ENCODE assay signal across 8 cellular contexts in the genomic region with DNA sequence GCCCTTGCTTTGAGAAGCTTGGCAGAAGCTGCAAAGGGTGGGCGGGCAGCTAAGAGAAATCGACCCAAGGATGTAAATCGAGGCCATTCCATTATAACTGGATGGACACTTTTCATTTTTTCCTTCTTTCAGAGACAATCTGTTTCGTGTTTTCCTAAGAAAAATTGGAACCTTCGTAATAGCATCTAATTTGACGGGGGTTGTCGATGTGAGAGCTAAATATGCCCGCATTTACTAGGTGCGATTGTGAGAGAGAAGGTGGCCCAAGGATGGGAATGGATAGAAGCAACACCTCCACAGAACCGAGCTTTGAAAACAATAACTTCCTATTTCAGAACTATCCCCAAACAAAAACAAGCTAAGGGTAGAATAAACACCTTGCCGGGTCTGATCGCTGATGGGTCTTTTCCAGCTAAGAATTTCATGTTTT. TPM values are rescaled to one million over a fixed set of nuclear protein-coding genes. Genes with fewer than 3 reads are reported as not detected.
DNase-seq lines count a peak whose midpoint lies in the region; FAIRE-seq and TF ChIP-seq lines count a peak whose summit lies in the region.

No MANE protein-coding gene starts in this region.

- no peak for DNase-seq in AG09309 (ENCODE audit: low read depth)
- no peak for DNase-seq in MG63
- DNase-seq in endothelial cell (ENCODE audit: low spot score): no peak
- no peak for DNase-seq in neural crest cell (ENCODE audit: low read depth, low spot score)
- no peak for DNase-seq in D721Med (ENCODE audit: insufficient read length, low spot score)
- DNase-seq in DMS79 (lab: John Stamatoyannopoulos, UW): no peak
- DNase-seq in NAMALWA (ENCODE audit: low spot score): no peak
- DNase-seq in NCI-H226: no peak

- H3K4me1 Mint-ChIP-seq in endothelial cell (ENCODE audit: unreplicated experiment) (peaks cover 13% of the 10 kb centered on the region), neural crest cell (peaks cover 7% of the 10 kb centered on the region)

- H3K4me3 ChIP-seq in AG09309 (ENCODE audit: control insufficient read depth, low read depth, low read length): peak overlapping the region; percentile 75
- H3K4me3 ChIP-seq in MG63: peak overlapping the region; percentile 66

- no peaks in the 10 kb centered on the region for H3K9me3 ChIP-seq in MG63

- H3K36me3 ChIP-seq in MG63: peaks cover 10% of the 10 kb centered on the region; the same call in 1 of the 2 replicates

- no peaks in the 10 kb centered on the region for H3K27me3 ChIP-seq in MG63

- H3K27ac Mint-ChIP-seq in endothelial cell (ENCODE audit: unreplicated experiment) (no peak overlapping the region), neural crest cell (ENCODE audit: unreplicated experiment) (no peak overlapping the region)

- no peaks in the 10 kb centered on the region for H3K9me3 Mint-ChIP-seq in endothelial cell (ENCODE audit: unreplicated experiment)
- no peaks in the 10 kb centered on the region for H3K9me3 Mint-ChIP-seq in neural crest cell

- TF ChIP-seq CTCF in AG09309 (IDR thresholded peaks at IDR 0.05; ENCODE audit: control insufficient read depth, insufficient read depth, low read depth, low read length, missing control alignments): no peak
- no peak for TF ChIP-seq CTCF in endothelial cell (IDR thresholded peaks at IDR 0.05; ENCODE audit: unreplicated experiment)
- no peak for TF ChIP-seq CTCF in neural crest cell (conservative IDR thresholded peaks at IDR 0.05)
- no peak for TF ChIP-seq CTCF in D721Med (IDR thresholded peaks at IDR 0.05; ENCODE audit: insufficient read depth, missing control alignments)

- no peak for FAIRE-seq in D721Med (lab: Jason Lieb, UNC)

- H3K27me3 Mint-ChIP-seq in endothelial cell (ENCODE audit: unreplicated experiment): peaks cover 34% of the 10 kb centered on the region
- peaks cover 94% of the 10 kb centered on the region for H3K27me3 Mint-ChIP-seq in neural crest cell (ENCODE audit: low read depth)

- no peaks in the 10 kb centered on the region for H3K36me3 Mint-ChIP-seq in endothelial cell (ENCODE audit: low read depth, unreplicated experiment)
- peaks cover 3% of the 10 kb centered on the region for H3K36me3 Mint-ChIP-seq in neural crest cell (ENCODE audit: low read depth)

- H3K4me3 Mint-ChIP-seq in endothelial cell (ENCODE audit: unreplicated experiment) (peak overlapping the region; percentile 43), neural crest cell (peak overlapping the region; percentile 80)

RNA-seq across cellular contexts. Expression of gene HOXA4, which starts 0.8 kb away (rescaled TPM):
- total RNA-seq in MG63 (2014; rRNA removed; shearing (Covaris generic); ENCODE audit: low replicate concordance): 1.5 TPM in 1 of 2 replicates, not detected in the other
- total RNA-seq in endothelial cell (ENCODE audit: unreplicated experiment) (0.31 TPM), neural crest cell (0.68 and 0.96 TPM in 2 replicates)

RNA-seq across cellular contexts. Expression of gene HOXA5, which starts 12.1 kb away (rescaled TPM):
- 1.7 and 2.7 TPM in 2 replicates for total RNA-seq in MG63 (2014; rRNA removed; shearing (Covaris generic); ENCODE audit: low replicate concordance)
- total RNA-seq in endothelial cell (ENCODE audit: unreplicated experiment): 0.59 TPM
- 3.2 and 4.3 TPM in 2 replicates for total RNA-seq in neural crest cell

RNA-seq across cellular contexts. Expression of gene HOXA6, which starts 16.2 kb away (rescaled TPM):
- 0.82 and 5.1 TPM in 2 replicates for total RNA-seq in MG63 (2014; rRNA removed; shearing (Covaris generic); ENCODE audit: low replicate concordance)
- total RNA-seq in endothelial cell (ENCODE audit: unreplicated experiment) (not detected), neural crest cell (1.6 and 2.0 TPM in 2 replicates)

RNA-seq across cellular contexts. Expression of gene HOXA3, which starts 21.0 kb away (rescaled TPM):
- 4.3 TPM in 1 of 2 replicates, not detected in the other for total RNA-seq in MG63 (2014; rRNA removed; shearing (Covaris generic); ENCODE audit: low replicate concordance)
- total RNA-seq in endothelial cell (ENCODE audit: unreplicated experiment) (0.13 TPM), neural crest cell (10.6 and 11.3 TPM in 2 replicates)

RNA-seq across cellular contexts. Expression of gene HOXA7, which starts 25.1 kb away (rescaled TPM):
- total RNA-seq in MG63 (2014; rRNA removed; shearing (Covaris generic); ENCODE audit: low replicate concordance): 0.95 and 1.7 TPM in 2 replicates
- total RNA-seq in endothelial cell (ENCODE audit: unreplicated experiment) (not detected), neural crest cell (7.1 and 8.8 TPM in 2 replicates)
